Comparison of ENCODE assay signal across 9 cellular contexts in genomic region chr1:160830321-160831153, GRCh38. TPM values are rescaled to one million over a fixed set of nuclear protein-coding genes. Genes with fewer than 3 reads are reported as not detected.
DNase-seq lines count a peak whose midpoint lies in the region; ATAC-seq and TF ChIP-seq lines count a peak whose summit lies in the region.
"Had no signal": no experiment of that assay in that cellular context is flagged by ENCODE, and none has a peak within 500 bp of the region (broad histone marks: within the 10 kb centered on the region; RNA-seq: fewer than 3 reads in every experiment).

No MANE protein-coding gene starts in this region.

- no peaks in the 10 kb centered on the region for H3K79me1 ChIP-seq in IMR-90 (ENCODE audit: low read depth in 1 of 2, low read length in 2 of 2)

- H3K4me3 ChIP-seq in IMR-90 (ENCODE audit: insufficient read depth, low read depth, low read length), result no peak overlapping the region

- peak overlapping the region; percentile 33 for H3K27ac Mint-ChIP-seq in activated naive CD8-positive, alpha-beta T cell treated with anti-CD3 and anti-CD28 coated beads, Interleukin-2, amount 50 U/mL, for 24 hours

- no peak overlapping the region for H3K14ac ChIP-seq in IMR-90 (replicated peaks; ENCODE audit: low read depth, low read length)

- peak; percentile 38 for TF ChIP-seq CTCF in IMR-90 (conservative IDR thresholded peaks at IDR 0.05; ENCODE audit: low read depth, low read length)

- no peaks in the 10 kb centered on the region for H4K20me1 ChIP-seq in IMR-90 (ENCODE audit: insufficient read depth, low read length)

- peaks cover 2% of the 10 kb centered on the region; the same call in 1 of the 2 replicates for H3K27me3 ChIP-seq in IMR-90 (ENCODE audit: control insufficient read depth, insufficient read depth, low read length)

- CTCF ChIA-PET in IMR-90 (lab: Yijun Ruan, JAX), result no interaction called here

- no peak overlapping the region for H3K9ac ChIP-seq in IMR-90 (ENCODE audit: low read depth, low read length)

- no peak overlapping the region for H3K56ac ChIP-seq in IMR-90 (ENCODE audit: extremely low read depth, insufficient read depth, low read length)

- ATAC-seq in IMR-90 (ENCODE audit: low read depth), result peak; percentile 27; the same call in 1 of the 2 replicates
- peak; percentile 85 for ATAC-seq in activated naive CD8-positive, alpha-beta T cell treated with anti-CD3 and anti-CD28 coated beads, Interleukin-2, amount 50 U/mL, for 24 hours
- ATAC-seq in HG03097 (IDR thresholded peaks at IDR 0.05; ENCODE audit: low FRiP score, unreplicated experiment), result no peak

- no peaks in the 10 kb centered on the region for H3K36me3 ChIP-seq in IMR-90 (ENCODE audit: control insufficient read depth, insufficient read depth, low read length)

- H4K91ac ChIP-seq in IMR-90 (ENCODE audit: insufficient read depth, low read depth, low read length), result no peak overlapping the region

- no peak overlapping the region for H3K27ac ChIP-seq in IMR-90 (ENCODE audit: insufficient read depth, low read length)
- H3K27ac ChIP-seq: epithelial cell of prostate had no signal

- H2BK5ac ChIP-seq in IMR-90 (ENCODE audit: low read depth, low read length, poor library complexity, severe bottlenecking), result no peak overlapping the region

- POLR2A ChIA-PET in IMR-90 (lab: Charles Lee; ENCODE audit: unreplicated experiment), result no interaction called here

- H2BK20ac ChIP-seq in IMR-90 (ENCODE audit: low read depth, low read length), result no peak overlapping the region

- TF ChIP-seq POLR2A in IMR-90 (IDR thresholded peaks at IDR 0.05; ENCODE audit: low read depth, low read length), result no peak

- no peak overlapping the region for H3K4me3 Mint-ChIP-seq in activated naive CD8-positive, alpha-beta T cell treated with anti-CD3 and anti-CD28 coated beads, Interleukin-2, amount 50 U/mL, for 24 hours

- intact Hi-C loops in IMR-90 (cut with micrococcal nuclease), result no loop called here

- no peaks in the 10 kb centered on the region for H3K9me3 Mint-ChIP-seq in activated naive CD8-positive, alpha-beta T cell treated with anti-CD3 and anti-CD28 coated beads, Interleukin-2, amount 50 U/mL, for 24 hours

- H3K4me1 ChIP-seq in IMR-90 (ENCODE audit: control insufficient read depth, insufficient read depth, low read length), result no peaks in the 10 kb centered on the region

- no peaks in the 10 kb centered on the region for H3K27me3 Mint-ChIP-seq in activated naive CD8-positive, alpha-beta T cell treated with anti-CD3 and anti-CD28 coated beads, Interleukin-2, amount 50 U/mL, for 24 hours

- H3K4me2 ChIP-seq in IMR-90 (ENCODE audit: low read depth, low read length), result no peak overlapping the region

- BruUV-seq in IMR-90 (replicated peaks; lab: Mats Ljungman, UMichigan), result no TSS peak

- H3K18ac ChIP-seq in IMR-90 (ENCODE audit: low read depth, low read length), result no peak overlapping the region

- dilution Hi-C loops in IMR-90 (cut with HindIII; ENCODE audit: low sequenced_read_pairs, unreplicated experiment), result no loop called here

- 0 out of 2 replicates have a peak, but pooled peaks have one; percentile 17 for TF ChIP-seq RAD21 in IMR-90 (IDR thresholded peaks at IDR 0.05; ENCODE audit: low read length)

- peaks cover 18% of the 10 kb centered on the region for H3K4me1 Mint-ChIP-seq in activated naive CD8-positive, alpha-beta T cell treated with anti-CD3 and anti-CD28 coated beads, Interleukin-2, amount 50 U/mL, for 24 hours

- no peak overlapping the region for H4K8ac ChIP-seq in IMR-90 (ENCODE audit: low read depth in 2 of 2, low read length in 2 of 2)

- H3K23ac ChIP-seq in IMR-90 (ENCODE audit: low read depth, low read length), result no peak overlapping the region

- no peaks in the 10 kb centered on the region for H3K9me3 ChIP-seq in IMR-90 (ENCODE audit: control insufficient read depth, insufficient read depth, low read length)

- H2BK120ac ChIP-seq in IMR-90 (ENCODE audit: low read depth, low read length), result no peak overlapping the region

- no peak overlapping the region for H2AFZ ChIP-seq in IMR-90 (replicated peaks; ENCODE audit: low read length, poor library complexity)

- no peak overlapping the region for H2BK15ac ChIP-seq in IMR-90 (ENCODE audit: low read depth, low read length)

- WGBS in IMR-90 (ENCODE audit: extremely low coverage in 2 of 2, insufficient read length in 1 of 2), 2 experiments, result 60% methylated on average over 1 of the region's 8 CpGs; no CpG with 5 or more reads in 1 of the 2 experiments

- H3K36me3 Mint-ChIP-seq in activated naive CD8-positive, alpha-beta T cell treated with anti-CD3 and anti-CD28 coated beads, Interleukin-2, amount 50 U/mL, for 24 hours (ENCODE audit: low read depth), result peaks cover 2% of the 10 kb centered on the region

- no peak overlapping the region for H4K5ac ChIP-seq in IMR-90 (ENCODE audit: low read depth, low read length)

- no peak overlapping the region for H3K4ac ChIP-seq in IMR-90 (ENCODE audit: low read depth, low read length)

- no peaks in the 10 kb centered on the region for H3K9me1 ChIP-seq in IMR-90 (ENCODE audit: insufficient read depth, low read length)

- DNase-seq in GDM1 (lab: John Stamatoyannopoulos, UW) (peak; percentile 16), IMR-90 (peak; percentile 18), T-helper 2 cell (peak; percentile 41 to 79 (median 64)), iPS-NIHi7 (ENCODE audit: extremely low spot score) (peak; percentile 82), NCI-H446 treated with DMSO at 0.1 percent for 48 hours (lab: John Stamatoyannopoulos, UW) (no peak)
- peak; percentile 84 for DNase-seq in activated naive CD8-positive, alpha-beta T cell treated with anti-CD3 and anti-CD28 coated beads, Interleukin-2, amount 50 U/mL, for 24 hours
- peak; percentile 82 for DNase-seq in stimulated activated CD4-positive, alpha-beta T cell treated with anti-CD3 and anti-CD28 coated beads, Interleukin-4, amount 100 ng/mL, for 1 hour

- H2AK9ac ChIP-seq in IMR-90 (replicated peaks; ENCODE audit: low read depth, low read length, poor library complexity), result no peak overlapping the region

- in situ Hi-C loops in IMR-90 (cut with MboI; ENCODE audit: low sequenced_read_pairs), result no loop called here

- H2AK5ac ChIP-seq in IMR-90 (ENCODE audit: low read depth, low read length), result no peak overlapping the region

TF ChIP-seq in IMR-90, 13 proteins besides CTCF, POLR2A, EP300 and RAD21:
- TF ChIP-seq RCOR1 (IDR thresholded peaks at IDR 0.05; ENCODE audit: insufficient replicate concordance, low read length) (no peak), RFX5 (IDR thresholded peaks at IDR 0.05; ENCODE audit: low read depth, low read length) (no peak), SMC3 (IDR thresholded peaks at IDR 0.05; ENCODE audit: low read depth, low read length) (peak; percentile 49), BHLHE40 (IDR thresholded peaks at IDR 0.05; ENCODE audit: low read depth, low read length) (no peak), MAFK (IDR thresholded peaks at IDR 0.05; ENCODE audit: low read depth, low read length) (no peak), NFE2L2 (IDR thresholded peaks at IDR 0.05; ENCODE audit: low read depth, low read length) (no peak), CEBPB (IDR thresholded peaks at IDR 0.05; ENCODE audit: low read depth, low read length) (no peak)
- TF ChIP-seq, protein P1, sequence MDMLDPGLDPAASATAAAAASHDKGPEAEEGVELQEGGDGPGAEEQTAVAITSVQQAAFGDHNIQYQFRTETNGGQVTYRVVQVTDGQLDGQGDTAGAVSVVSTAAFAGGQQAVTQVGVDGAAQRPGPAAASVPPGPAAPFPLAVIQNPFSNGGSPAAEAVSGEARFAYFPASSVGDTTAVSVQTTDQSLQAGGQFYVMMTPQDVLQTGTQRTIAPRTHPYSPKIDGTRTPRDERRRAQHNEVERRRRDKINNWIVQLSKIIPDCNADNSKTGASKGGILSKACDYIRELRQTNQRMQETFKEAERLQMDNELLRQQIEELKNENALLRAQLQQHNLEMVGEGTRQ (IDR thresholded peaks at IDR 0.05; ENCODE audit: low read depth, low read length), result no peak

RNA-seq across cellular contexts. Expression of gene CD244, which starts 32.1 kb away (rescaled TPM):
- total RNA-seq in IMR-90 (2012; rRNA removed), result not detected in 2 replicates
- polyA plus RNA-seq in IMR-90 (2012; rRNA removed), result not detected in 2 replicates
- polyA plus RNA-seq in IMR-90 (2012; cell fraction: cytosol; rRNA removed), result not detected in 2 replicates
- not detected in 2 replicates for polyA plus RNA-seq in IMR-90 (2012; cell fraction: nucleus; rRNA removed; ENCODE audit: low replicate concordance)

RNA-seq across cellular contexts. Expression of gene LY9, which starts 34.6 kb away (rescaled TPM):
- not detected in 2 replicates for total RNA-seq in IMR-90 (2012; rRNA removed)
- not detected in 2 replicates for polyA plus RNA-seq in IMR-90 (2012; rRNA removed)
- polyA plus RNA-seq in IMR-90 (2012; cell fraction: cytosol; rRNA removed), result not detected in 2 replicates
- polyA plus RNA-seq in IMR-90 (2012; cell fraction: nucleus; rRNA removed; ENCODE audit: low replicate concordance), result not detected in 2 replicates

RNA-seq across cellular contexts. Expression of gene ITLN1, which starts 54.4 kb away (rescaled TPM):
- not detected in 2 replicates for total RNA-seq in IMR-90 (2012; rRNA removed)
- polyA plus RNA-seq in IMR-90 (2012; rRNA removed), result not detected in 2 replicates
- polyA plus RNA-seq in IMR-90 (2012; cell fraction: cytosol; rRNA removed), result not detected in 2 replicates
- not detected in 2 replicates for polyA plus RNA-seq in IMR-90 (2012; cell fraction: nucleus; rRNA removed; ENCODE audit: low replicate concordance)
